Comparison of ENCODE assay signal across 1 cellular context in the genomic region with DNA sequence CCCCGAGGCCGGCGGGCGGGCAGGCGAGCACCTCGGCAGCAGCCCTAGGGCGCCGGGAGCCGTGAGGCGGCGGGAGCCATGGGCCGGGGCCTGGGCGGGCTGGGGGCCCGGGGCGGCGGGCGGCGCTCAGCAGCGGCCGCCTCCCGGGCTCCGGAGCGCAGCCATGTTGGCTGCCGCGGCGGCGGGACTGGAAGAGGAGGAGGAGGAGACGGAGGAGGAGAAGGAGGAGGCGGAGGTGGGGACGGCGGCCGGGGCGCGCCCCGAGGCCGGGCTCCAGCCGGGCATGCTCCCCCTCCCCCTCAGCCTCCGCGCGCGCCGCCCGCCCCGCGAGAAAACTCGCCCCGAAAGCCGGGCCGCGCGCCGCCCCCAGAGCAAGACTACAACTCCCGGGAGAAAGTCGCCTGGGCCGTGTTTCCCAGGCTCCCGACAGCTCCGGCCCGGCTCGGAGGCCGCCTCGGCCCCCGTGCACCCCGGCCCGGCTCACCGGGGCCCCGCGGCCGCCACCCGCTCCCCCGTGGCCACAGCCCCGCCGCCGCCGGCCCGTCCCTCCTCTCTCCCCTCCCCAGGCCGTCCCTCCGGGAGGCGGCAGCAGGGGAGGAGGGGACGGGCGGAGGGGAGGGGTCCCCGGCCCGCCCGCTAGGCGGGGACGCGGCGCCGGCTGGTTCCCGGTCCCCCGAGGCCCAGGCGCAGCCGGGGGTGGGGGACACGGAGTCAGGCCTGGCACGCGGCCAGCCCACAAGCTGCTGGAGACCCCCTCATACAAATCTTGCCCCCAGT.
A peak's percentile ranks its signal among the peaks of the same experiment; 100 is the strongest.
TF ChIP-seq lines count a peak whose summit lies in the region.

DLG5 (minus strand) TSS at position 190 of the 777 bp plus-strand sequence. CDS start 235 bp downstream, outside the sequence.

TF ChIP-seq in SK-N-SH treated with all-trans-retinoic acid at 6 μM for 48 hours, 23 proteins besides CTCF, POLR2A, EP300 and RAD21 (continued from another document):
- TF ChIP-seq TSHZ2 (CRISPR knock-in tag; IDR thresholded peaks at IDR 0.05) (0 out of 2 replicates have a peak, but pooled peaks have one; percentile 35), ZFP30 (CRISPR knock-in tag; IDR thresholded peaks at IDR 0.05) (no peak)
